Comparison of ENCODE assay signal across 16 cellular contexts in the genomic region with DNA sequence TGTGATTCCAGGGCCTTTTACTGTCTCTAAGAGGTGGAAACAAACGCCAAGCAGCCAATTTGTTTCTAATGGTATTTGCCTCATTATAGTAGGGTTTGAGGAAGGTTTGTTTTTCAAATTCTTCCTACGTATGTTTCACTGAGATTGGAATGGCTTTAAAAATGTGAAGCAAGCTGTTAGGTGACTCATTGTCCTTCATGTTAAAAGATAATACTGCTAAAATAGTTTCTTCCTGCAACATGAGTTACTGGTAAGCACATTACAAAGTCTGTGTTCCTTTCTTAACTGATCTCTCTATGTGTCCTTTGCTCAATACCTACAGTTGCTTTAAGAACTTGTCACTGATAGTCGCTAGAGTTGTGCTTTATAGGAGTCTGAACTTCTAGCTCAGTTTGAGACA.
DNase-seq lines count a peak whose midpoint lies in the region; ATAC-seq, FAIRE-seq and TF ChIP-seq lines count a peak whose summit lies in the region.
"Had no signal": no experiment of that assay in that cellular context is flagged by ENCODE, and none has a peak within 500 bp of the region (broad histone marks: within the 10 kb centered on the region; RNA-seq: fewer than 3 reads in every experiment).

No MANE protein-coding gene starts in this region.

- no peak for TF ChIP-seq CTCF in A549 (IDR thresholded peaks at IDR 0.05)
- TF ChIP-seq CTCF in H9 (conservative IDR thresholded peaks at IDR 0.05): no peak
- TF ChIP-seq CTCF in bronchial epithelial cell (IDR thresholded peaks at IDR 0.05; ENCODE audit: insufficient read depth, low read length, severe bottlenecking): no peak
- no peak for TF ChIP-seq CTCF in right atrium auricular region (IDR thresholded peaks at IDR 0.05)

- no peak overlapping the region for H4K8ac ChIP-seq in H9 (replicated peaks; ENCODE audit: insufficient read length, low read depth, low read length)
- no peak overlapping the region for H4K8ac ChIP-seq in mesenchymal stem cell (ENCODE audit: low read length)

- H2AFZ ChIP-seq in H9 (ENCODE audit: low read length) (no peak overlapping the region), mesenchymal stem cell (ENCODE audit: low read depth, low read length) (no peak overlapping the region)

- no peak overlapping the region for H3K4ac ChIP-seq in H9 (ENCODE audit: low read depth, low read length)
- no peak overlapping the region for H3K4ac ChIP-seq in mesenchymal stem cell (ENCODE audit: low read depth in 1 of 2, low read length in 2 of 2)

- no peak overlapping the region for H2AK5ac ChIP-seq in H9 (ENCODE audit: insufficient read length, low read length)
- no peak overlapping the region for H2AK5ac ChIP-seq in mesenchymal stem cell (ENCODE audit: low read length, severe bottlenecking)

- 24% methylated on average over 3 of the region's 3 CpGs for WGBS in A549 (ENCODE audit: missing lambda C conversion rate)
- no CpG with 5 or more reads among the region's 3 CpGs for whole genome bisulfite sequencing in H9 (ENCODE audit: extremely low coverage, insufficient read length, low lambda C conversion rate)
- WGBS in mesenchymal stem cell: 31% methylated on average over 2 of the region's 3 CpGs

- peak; percentile 7 for FAIRE-seq in A549 (lab: Jason Lieb, UNC)
- FAIRE-seq in bronchial epithelial cell (lab: Jason Lieb, UNC): no peak

- TF ChIP-seq POLR2A in A549 (IDR thresholded peaks at IDR 0.05; ENCODE audit: low read length): no peak

- H3K9ac ChIP-seq in H9 (ENCODE audit: extremely low read depth, insufficient read length, low read length): no peak overlapping the region
- H3K9ac ChIP-seq in mesenchymal stem cell (ENCODE audit: low read length): no peak overlapping the region

- H3K4me3 ChIP-seq in A549 (no peak overlapping the region), bronchial epithelial cell (ENCODE audit: low read depth, low read length) (no peak overlapping the region), mesenchymal stem cell (ENCODE audit: insufficient read depth in 1 of 2, low read depth in 1 of 2, low read length in 2 of 2) (no peak overlapping the region), right atrium auricular region (no peak overlapping the region)

- POLR2A ChIA-PET in A549 (lab: Yijun Ruan, JAX): no interaction called here

- H4K91ac ChIP-seq in H9 (ENCODE audit: insufficient read length, low read depth, low read length) (no peak overlapping the region), mesenchymal stem cell (ENCODE audit: low read length) (no peak overlapping the region)

- no peaks in the 10 kb centered on the region for H3K4me1 ChIP-seq in A549
- H3K4me1 ChIP-seq in H9 (ENCODE audit: insufficient read depth, low read length): peaks cover 3% of the 10 kb centered on the region; the same call in 1 of the 2 replicates
- H3K4me1 ChIP-seq in mesenchymal stem cell (ENCODE audit: control insufficient read depth, insufficient read depth, low read depth, low read length): no peaks in the 10 kb centered on the region
- H3K4me1 ChIP-seq in right atrium auricular region: no peaks in the 10 kb centered on the region

- no peak overlapping the region for H3K56ac ChIP-seq in H9 (ENCODE audit: insufficient read length, low read depth, low read length)

- H3K79me2 ChIP-seq in H9 (ENCODE audit: insufficient read depth, low read length): no peaks in the 10 kb centered on the region

- no peak overlapping the region for H3K4me3 Mint-ChIP-seq in H9
- H3K4me3 Mint-ChIP-seq: CD8-positive, alpha-beta memory T cell had no signal

- no peaks in the 10 kb centered on the region for H3K9me3 Mint-ChIP-seq in H9
- H3K9me3 Mint-ChIP-seq: CD8-positive, alpha-beta memory T cell had no signal

- no peak overlapping the region for H3T11ph ChIP-seq in H9 (ENCODE audit: low read length)

- H4K20me1 ChIP-seq in H9 (ENCODE audit: control insufficient read depth, insufficient read depth, insufficient read length): no peaks in the 10 kb centered on the region

- no peak for ATAC-seq in A549

- no peak overlapping the region for H2BK20ac ChIP-seq in H9 (ENCODE audit: low read depth, low read length, poor library complexity, severe bottlenecking)

- peak overlapping the region in 2 of 3 experiments; percentile 40 to 90; a peak in 5 of 7 replicates for H3K27ac Mint-ChIP-seq in H9
- H3K27ac Mint-ChIP-seq: CD8-positive, alpha-beta memory T cell had no signal

- no peak for TF ChIP-seq EP300 in A549 (IDR thresholded peaks at IDR 0.05)

- no peaks in the 10 kb centered on the region for H3K27me3 Mint-ChIP-seq in H9 (ENCODE audit: low read depth)
- H3K27me3 Mint-ChIP-seq: CD8-positive, alpha-beta memory T cell had no signal

- H2BK5ac ChIP-seq in H9 (ENCODE audit: insufficient read length, low read length) (no peak overlapping the region), mesenchymal stem cell (ENCODE audit: low read depth, low read length, poor library complexity, severe bottlenecking) (no peak overlapping the region)

- H2BK120ac ChIP-seq in H9 (ENCODE audit: low read depth, low read length, poor library complexity, severe bottlenecking) (no peak overlapping the region), mesenchymal stem cell (ENCODE audit: low read depth, low read length) (no peak overlapping the region)

- H2BK12ac ChIP-seq in H9 (ENCODE audit: insufficient read length, low read depth, low read length) (no peak overlapping the region), mesenchymal stem cell (ENCODE audit: low read length in 2 of 2) (no peak overlapping the region)

- H3K27ac ChIP-seq in A549: no peak overlapping the region
- peak overlapping the region; percentile 62 for H3K27ac ChIP-seq in H9 (ENCODE audit: insufficient read length, low read depth, low read length)
- H3K27ac ChIP-seq in mesenchymal stem cell (ENCODE audit: low read length, poor library complexity, severe bottlenecking): no peak overlapping the region
- no peak overlapping the region for H3K27ac ChIP-seq in right atrium auricular region

- H3K23ac ChIP-seq in H9 (ENCODE audit: insufficient read length, low read depth, low read length) (no peak overlapping the region), mesenchymal stem cell (ENCODE audit: low read length in 2 of 2) (no peak overlapping the region)

- H4K5ac ChIP-seq in H9 (ENCODE audit: insufficient read length, low read depth, low read length): no peak overlapping the region

- H3K18ac ChIP-seq in H9 (ENCODE audit: insufficient read length, low read depth, low read length) (no peak overlapping the region), mesenchymal stem cell (ENCODE audit: low read depth in 1 of 2, low read length in 2 of 2) (no peak overlapping the region)

- no peak for DNase-seq in A549 (ENCODE audit: low read depth in 1 of 2, low spot score in 1 of 2)
- no peak for DNase-seq in H9
- DNase-seq in bronchial epithelial cell (ENCODE audit: low read depth): peak; percentile 11
- DNase-seq in mesenchymal stem cell: peak; percentile 7
- no peak for DNase-seq in activated T-cell treated with anti-CD3 and anti-CD28 coated beads, Interleukin-2, amount 50 U/mL, for 48 hours
- DNase-seq in SHP77 treated with DMSO at 0.1 percent for 48 hours (lab: John Stamatoyannopoulos, UW): no peak
- no peak for DNase-seq in right atrium auricular region (ENCODE audit: low spot score)
- DNase-seq in stimulated activated CD8-positive, alpha-beta memory T cell treated with anti-CD3 and anti-CD28 coated beads, Interleukin-4, amount 100 ng/mL, for 48 hours: no peak
- DNase-seq: activated CD4-positive, alpha-beta T cell treated with anti-CD3 and anti-CD28 coated beads, Interleukin-2, amount 50 U/mL, for 4 hours; activated gamma-delta T cell treated with Interleukin-2 at 50 U/mL for 16 hours; amygdala; CD8-positive, alpha-beta memory T cell; kidney glomerular epithelial cell; NCI-H1417 treated with DMSO at 0.1 percent for 48 hours; NCI-H524 treated with DMSO at 0.1 percent for 48 hours; SHP77 had no signal

- no peaks in the 10 kb centered on the region for H3K9me3 ChIP-seq in A549
- no peaks in the 10 kb centered on the region for H3K9me3 ChIP-seq in H9 (ENCODE audit: control insufficient read depth, low read depth, low read length)
- H3K9me3 ChIP-seq in mesenchymal stem cell (ENCODE audit: control insufficient read depth, low read length): no peaks in the 10 kb centered on the region
- no peaks in the 10 kb centered on the region for H3K9me3 ChIP-seq in right atrium auricular region

- H3K36me3 ChIP-seq in bronchial epithelial cell (ENCODE audit: control insufficient read depth, insufficient read depth, low read length) (no peaks in the 10 kb centered on the region), mesenchymal stem cell (ENCODE audit: control insufficient read depth in 1 of 2, insufficient read depth in 2 of 2, low read depth in 1 of 2, low read length in 2 of 2) (no peaks in the 10 kb centered on the region), right atrium auricular region (no peaks in the 10 kb centered on the region)

- peaks cover 28 to 32% of the 10 kb centered on the region in 2 experiments for H3K4me1 Mint-ChIP-seq in H9
- H3K4me1 Mint-ChIP-seq: CD8-positive, alpha-beta memory T cell had no signal

- 0 out of 7 replicates have a peak, but pooled peaks cover 0 to 2% (median 0%) of the 10 kb centered on the region in 3 experiments for H3K36me3 Mint-ChIP-seq in H9 (ENCODE audit: insufficient read depth in 1 of 3, low read depth in 3 of 3)
- H3K36me3 Mint-ChIP-seq: CD8-positive, alpha-beta memory T cell had no signal

- H2BK15ac ChIP-seq in H9 (ENCODE audit: low read depth, low read length) (no peak overlapping the region), mesenchymal stem cell (ENCODE audit: low read depth, poor library complexity, severe bottlenecking) (no peak overlapping the region)

- CTCF ChIA-PET in A549 (lab: Yijun Ruan, JAX): no interaction called here

- H3K14ac ChIP-seq in H9 (ENCODE audit: insufficient read depth, low read length): no peak overlapping the region
- H3K14ac ChIP-seq in mesenchymal stem cell (ENCODE audit: low read length in 2 of 2): no peak overlapping the region

- no peaks in the 10 kb centered on the region for H3K27me3 ChIP-seq in H9 (ENCODE audit: insufficient read depth, low read length)
- H3K27me3 ChIP-seq in bronchial epithelial cell (ENCODE audit: control insufficient read depth, insufficient read depth, low read length): no peaks in the 10 kb centered on the region
- H3K27me3 ChIP-seq in mesenchymal stem cell (ENCODE audit: control insufficient read depth in 1 of 2, insufficient read depth in 1 of 2, low read length in 2 of 2): no peaks in the 10 kb centered on the region
- H3K27me3 ChIP-seq in right atrium auricular region: no peaks in the 10 kb centered on the region

- no peaks in the 10 kb centered on the region for H3K23me2 ChIP-seq in H9 (ENCODE audit: insufficient read length, low read depth, low read length, poor library complexity, severe bottlenecking)

- no peak overlapping the region for H3K4me2 ChIP-seq in A549
- H3K4me2 ChIP-seq in H9 (ENCODE audit: insufficient read depth, insufficient read length, low read length): no peak overlapping the region
- H3K4me2 ChIP-seq in mesenchymal stem cell (ENCODE audit: low read length, poor library complexity, severe bottlenecking): no peak overlapping the region

- H3K79me1 ChIP-seq in H9 (ENCODE audit: insufficient read depth, low read depth, low read length, poor library complexity, severe bottlenecking) (no peaks in the 10 kb centered on the region), mesenchymal stem cell (replicated peaks; ENCODE audit: low read length, poor library complexity, severe bottlenecking) (no peaks in the 10 kb centered on the region)

- TF ChIP-seq RAD21 in A549 (conservative IDR thresholded peaks at IDR 0.05 in 1 of 2, IDR thresholded peaks at IDR 0.05 in 1 of 2): no peak

Comparison
In these comparisons a context has a peak if more than half of its experiments do, and no peak if none do; other contexts are left out.
1. DNase-seq: peak in bronchial epithelial cell (single experiment) and mesenchymal stem cell (single experiment); none in A549 (0 of 2), H9 (single experiment), activated T-cell treated with anti-CD3 and anti-CD28 coated beads, Interleukin-2, amount 50 U/mL, for 48 hours (0 of 2), SHP77 treated with DMSO at 0.1 percent for 48 hours (single experiment), right atrium auricular region (single experiment) and stimulated activated CD8-positive, alpha-beta memory T cell treated with anti-CD3 and anti-CD28 coated beads, Interleukin-4, amount 100 ng/mL, for 48 hours (single experiment).